1 cellular context compared by ENCODE assay signal in genomic region chr13:113795362-113795761, GRCh38. TPM values are rescaled to one million over a fixed set of nuclear protein-coding genes. Genes with fewer than 3 reads are reported as not detected.
"Had no signal": no experiment of that assay in that cellular context is flagged by ENCODE, and none has a peak within 500 bp of the region (broad histone marks: within the 10 kb centered on the region; RNA-seq: fewer than 3 reads in every experiment).

No MANE protein-coding gene starts in this region.

RNA-seq across cellular contexts. Expression of gene TMEM255B, which starts 36.3 kb away (rescaled TPM):
- total RNA-seq: GM23248 had no signal
